Comparison of ENCODE assay signal across 14 cellular contexts in genomic region chr13:38141792-38142191, GRCh38.
DNase-seq lines count a peak whose midpoint lies in the region; ATAC-seq and TF ChIP-seq lines count a peak whose summit lies in the region.
"Had no signal": no experiment of that assay in that cellular context is flagged by ENCODE, and none has a peak within 500 bp of the region (broad histone marks: within the 10 kb centered on the region; RNA-seq: fewer than 3 reads in every experiment).

No MANE protein-coding gene starts in this region.

- H3K4me1 ChIP-seq in mammary epithelial cell (ENCODE audit: insufficient read depth, low read length) (no peaks in the 10 kb centered on the region), skeletal muscle satellite cell (ENCODE audit: control insufficient read depth, insufficient read depth, low read length) (peaks cover 10% of the 10 kb centered on the region)
- H3K4me1 ChIP-seq: Caco-2 had no signal

- no peak overlapping the region for H3K4me3 ChIP-seq in mammary epithelial cell (replicated peaks in 1 of 3; ENCODE audit: insufficient read depth in 1 of 3, low read depth in 2 of 3, low read length in 3 of 3)
- H3K4me3 ChIP-seq in skeletal muscle satellite cell (ENCODE audit: low read length), result no peak overlapping the region
- H3K4me3 ChIP-seq: PC-9 had no signal

- intact Hi-C loops in mammary epithelial cell (cut with micrococcal nuclease), result no loop called here

- H3K79me2 ChIP-seq in mammary epithelial cell (ENCODE audit: insufficient read depth, low read length), result no peaks in the 10 kb centered on the region

- in situ Hi-C loops in mammary epithelial cell (cut with MboI; ENCODE audit: low sequenced_read_pairs in 2 of 2), result no loop called here

- no peak overlapping the region for H2AFZ ChIP-seq in mammary epithelial cell (ENCODE audit: low read depth, low read length)
- H2AFZ ChIP-seq: PC-9 had no signal

- dilution Hi-C loops in mammary epithelial cell (cut with HindIII; ENCODE audit: low sequenced_read_pairs), result no loop called here

- H3K4me2 ChIP-seq in mammary epithelial cell (ENCODE audit: insufficient read depth, low read depth, low read length) (no peak overlapping the region), skeletal muscle satellite cell (ENCODE audit: low read length) (peak overlapping the region; percentile 31)
- H3K4me2 ChIP-seq: PC-9 had no signal

- H4K20me1 ChIP-seq in mammary epithelial cell (ENCODE audit: insufficient read depth, low read length), result no peaks in the 10 kb centered on the region

- H3K36me3 ChIP-seq in mammary epithelial cell (ENCODE audit: insufficient read depth, low read length) (no peaks in the 10 kb centered on the region), skeletal muscle satellite cell (ENCODE audit: insufficient read depth, low read length) (no peaks in the 10 kb centered on the region)

- CTCF ChIA-PET in mammary epithelial cell (lab: Charles Lee; ENCODE audit: low non-redundant PET), result no interaction called here

- H3K9ac ChIP-seq in mammary epithelial cell (ENCODE audit: insufficient read depth, low read length) (no peak overlapping the region), skeletal muscle satellite cell (ENCODE audit: low read depth, low read length) (peak overlapping the region; percentile 2)

- no peaks in the 10 kb centered on the region for H3K9me3 ChIP-seq in mammary epithelial cell (replicated peaks; ENCODE audit: insufficient read depth, low read length)
- H3K9me3 ChIP-seq in skeletal muscle satellite cell (replicated peaks; ENCODE audit: low read length), result no peaks in the 10 kb centered on the region
- H3K9me3 ChIP-seq: Caco-2 had no signal

- no peak for ATAC-seq in HG02798 (IDR thresholded peaks at IDR 0.05; ENCODE audit: poor library complexity, unreplicated experiment)

- H3K27me3 ChIP-seq in mammary epithelial cell (ENCODE audit: insufficient read depth, low read length) (no peaks in the 10 kb centered on the region), skeletal muscle satellite cell (ENCODE audit: control insufficient read depth, insufficient read depth, low read length) (no peaks in the 10 kb centered on the region)

- no TSS peak for BruUV-seq in mammary epithelial cell (replicated peaks; lab: Mats Ljungman, UMichigan)

- H3K27ac ChIP-seq in mammary epithelial cell (ENCODE audit: insufficient read depth, low read depth, low read length), result no peak overlapping the region
- H3K27ac ChIP-seq: PC-9 had no signal

- no peak for TF ChIP-seq CTCF in mammary epithelial cell (conservative IDR thresholded peaks at IDR 0.05 in 1 of 2, IDR thresholded peaks at IDR 0.05 in 1 of 2; ENCODE audit: extremely low read depth in 1 of 2, insufficient read depth in 1 of 2, low read depth in 1 of 2, low read length in 2 of 2)

- DNase-seq in M059J (ENCODE audit: low read depth) (peak; percentile 11), mammary epithelial cell (peak; percentile 47), fibroblast of peridontal ligament (ENCODE audit: extremely low read depth) (peak; percentile 23), NCI-H128 (lab: John Stamatoyannopoulos, UW; ENCODE audit: unreplicated experiment) (no peak), activated gamma-delta T cell treated with Interleukin-2 at 50 U/mL for 16 hours (no peak)
- DNase-seq: Caco-2, H7, NCI-H1105 treated with DMSO at 0.1 percent for 48 hours, NCI-H187, NCI-H2171, NCI-H82, PC-9 had no signal

Comparison
In these comparisons a context has a peak if more than half of its experiments do, and no peak if none do; other contexts are left out.
1. DNase-seq: peak in M059J (single experiment), mammary epithelial cell (single experiment) and fibroblast of peridontal ligament (single experiment); none in NCI-H128 (single experiment) and activated gamma-delta T cell treated with Interleukin-2 at 50 U/mL for 16 hours (single experiment).